In genomic region chr10:32332299-32332750, GRCh38 we compare ENCODE assay signal across 8 cellular contexts. TPM values are rescaled to one million over a fixed set of nuclear protein-coding genes. Genes with fewer than 3 reads are reported as not detected.
A peak's percentile ranks its signal among the peaks of the same experiment; 100 is the strongest.
DNase-seq lines count a peak whose midpoint lies in the region; ATAC-seq and TF ChIP-seq lines count a peak whose summit lies in the region.

No MANE protein-coding gene starts in this region.

- DNase-seq in CD14-positive monocyte (ENCODE audit: low spot score) (no peak), left ventricle myocardium superior (no peak), NCI-H2227 treated with DMSO at 0.1 percent for 48 hours (lab: John Stamatoyannopoulos, UW) (no peak), 8988T (no peak)
- DNase-seq in activated T-cell treated with anti-CD3 and anti-CD28 coated beads, Interleukin-2, amount 50 U/mL, for 4 hours, result peak; percentile 65
- DNase-seq in stimulated activated CD8-positive, alpha-beta memory T cell treated with anti-CD3 and anti-CD28 coated beads, Interleukin-12 subunit alpha, Interleukin-12 subunit beta, amount 100 ng/mL, for 4 hours (ENCODE audit: low read depth), result peak; percentile 41

- no peak for TF ChIP-seq CTCF in CD14-positive monocyte (IDR thresholded peaks at IDR 0.05)

- peak; percentile 92 for ATAC-seq in GM21367 (IDR thresholded peaks at IDR 0.05; ENCODE audit: unreplicated experiment)
- peak; percentile 98 for ATAC-seq in activated T-cell treated with anti-CD3 and anti-CD28 coated beads, Interleukin-2, amount 50 U/mL, for 4 hours
- peak; percentile 55 for ATAC-seq in left ventricle myocardium superior

- H3K36me3 Mint-ChIP-seq in CD14-positive monocyte (peaks cover 15 to 18% of the 10 kb centered on the region in 2 donors), IgD-negative memory B cell (peaks cover 5% of the 10 kb centered on the region)
- H3K36me3 Mint-ChIP-seq in activated T-cell treated with anti-CD3 and anti-CD28 coated beads, Interleukin-2, amount 50 U/mL, for 4 hours (ENCODE audit: insufficient read depth), result peaks cover 31% of the 10 kb centered on the region

- H3K27me3 Mint-ChIP-seq in CD14-positive monocyte (ENCODE audit: low read depth in 3 of 3) (no peaks in the 10 kb centered on the region), IgD-negative memory B cell (no peaks in the 10 kb centered on the region)
- H3K27me3 Mint-ChIP-seq in activated T-cell treated with anti-CD3 and anti-CD28 coated beads, Interleukin-2, amount 50 U/mL, for 4 hours (ENCODE audit: low read depth), result no peaks in the 10 kb centered on the region

- H3K4me3 Mint-ChIP-seq in CD14-positive monocyte (no peak overlapping the region), IgD-negative memory B cell (peak overlapping the region; percentile 3 to 63 (median 5))
- H3K4me3 Mint-ChIP-seq in activated T-cell treated with anti-CD3 and anti-CD28 coated beads, Interleukin-2, amount 50 U/mL, for 4 hours, result peak overlapping the region; percentile 76

- H3K4me1 Mint-ChIP-seq in CD14-positive monocyte (peaks cover 63% of the 10 kb centered on the region), IgD-negative memory B cell (peaks cover 71 to 87% (median 73%) of the 10 kb centered on the region in 3 donors)
- H3K4me1 Mint-ChIP-seq in activated T-cell treated with anti-CD3 and anti-CD28 coated beads, Interleukin-2, amount 50 U/mL, for 4 hours (ENCODE audit: low read depth), result peaks cover 97% of the 10 kb centered on the region

- intact Hi-C loops in CD14-positive monocyte (cut with micrococcal nuclease), result no loop called here
- intact Hi-C loops in left ventricle myocardium superior (cut with micrococcal nuclease), result no loop called here

- H3K9me3 Mint-ChIP-seq in CD14-positive monocyte (peaks cover 0 to 3% (median 0%) of the 10 kb centered on the region in 7 donors), IgD-negative memory B cell (no peaks in the 10 kb centered on the region)
- no peaks in the 10 kb centered on the region for H3K9me3 Mint-ChIP-seq in activated T-cell treated with anti-CD3 and anti-CD28 coated beads, Interleukin-2, amount 50 U/mL, for 4 hours

- peak overlapping the region in 6 of 7 donors; percentile 21 to 82 (median 65) for H3K27ac Mint-ChIP-seq in CD14-positive monocyte
- H3K27ac Mint-ChIP-seq in IgD-negative memory B cell, result peak overlapping the region; percentile 68 to 92 (median 77)

RNA-seq across cellular contexts. Expression of gene EPC1, which starts 14.6 kb away (rescaled TPM):
- polyA plus RNA-seq in CD14-positive monocyte, result 10 to 100 TPM; 28.3 to 31.0 TPM
- 78.9 TPM for polyA plus RNA-seq in IgD-negative memory B cell
- 10 to 100 TPM; 44.9 to 53.5 (median 46.0) TPM for total RNA-seq in activated T-cell treated with anti-CD3 and anti-CD28 coated beads, Interleukin-2, amount 50 U/mL, for 4 hours
- 18.6 TPM for total RNA-seq in left ventricle myocardium superior

Comparison
In these comparisons a context has a peak if more than half of its experiments do, and no peak if none do; other contexts are left out.
1. DNase-seq: peak in activated T-cell treated with anti-CD3 and anti-CD28 coated beads, Interleukin-2, amount 50 U/mL, for 4 hours (single experiment) and stimulated activated CD8-positive, alpha-beta memory T cell treated with anti-CD3 and anti-CD28 coated beads, Interleukin-12 subunit alpha, Interleukin-12 subunit beta, amount 100 ng/mL, for 4 hours (single experiment); none in CD14-positive monocyte (single experiment), left ventricle myocardium superior (single experiment), NCI-H2227 treated with DMSO at 0.1 percent for 48 hours (single experiment) and 8988T (single experiment).
2. H3K4me3 Mint-ChIP-seq: peak in IgD-negative memory B cell (4 of 4) and activated T-cell treated with anti-CD3 and anti-CD28 coated beads, Interleukin-2, amount 50 U/mL, for 4 hours (single experiment); none in CD14-positive monocyte (0 of 2).
3. Peak in every context shown above with its lines, with median percentiles within 50 percentile points of each other: ATAC-seq.